16 cellular contexts compared by ENCODE assay signal in the genomic region with DNA sequence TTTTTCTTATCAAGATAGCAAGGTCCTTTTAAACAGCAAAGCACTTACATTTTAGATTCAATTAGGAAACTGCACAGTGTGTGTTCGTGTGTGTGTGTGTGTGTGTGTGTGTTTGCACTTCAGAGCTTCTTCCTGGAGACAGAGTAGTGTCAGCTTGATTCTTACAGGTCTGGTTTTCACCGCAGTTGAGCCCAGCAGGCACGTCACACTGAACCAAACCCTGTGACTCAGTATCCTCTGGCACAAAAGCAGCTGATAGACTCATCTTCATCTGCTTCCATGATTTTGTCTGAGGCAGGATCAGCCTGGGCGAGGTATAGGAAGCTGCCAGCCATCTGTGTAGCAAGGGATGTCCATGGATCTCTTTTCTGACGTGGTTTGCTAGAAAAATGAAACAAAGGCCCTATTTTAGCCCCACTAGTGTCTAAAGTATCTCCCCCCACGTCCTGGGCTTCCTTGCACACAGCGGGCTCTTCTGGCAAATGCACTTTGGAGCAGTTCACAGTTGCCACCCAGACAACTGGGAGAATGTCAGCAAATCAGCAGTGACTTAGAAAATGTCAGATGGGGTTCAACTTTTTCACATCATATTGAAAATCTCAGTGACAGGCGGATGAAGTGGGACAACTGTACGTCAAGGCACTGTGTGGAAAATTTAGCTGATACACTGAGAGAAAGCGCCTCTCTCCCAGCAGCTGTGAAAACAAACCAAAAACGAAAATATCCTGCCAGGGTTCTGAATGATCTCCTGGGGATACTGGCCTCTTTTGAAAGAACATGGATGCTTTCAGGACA.
DNase-seq lines count a peak whose midpoint lies in the region; ATAC-seq and TF ChIP-seq lines count a peak whose summit lies in the region.
"Had no signal": no experiment of that assay in that cellular context is flagged by ENCODE, and none has a peak within 500 bp of the region (broad histone marks: within the 10 kb centered on the region; RNA-seq: fewer than 3 reads in every experiment).

No MANE protein-coding gene starts in this region.

- no peak for TF ChIP-seq EP300 in gastroesophageal sphincter (IDR thresholded peaks at IDR 0.05)

- H3K4me1 ChIP-seq in adipocyte (ENCODE audit: control insufficient read depth, insufficient read depth, low read length) (peaks cover 36% of the 10 kb centered on the region), gastroesophageal sphincter (peaks cover 7 to 21% (median 12%) of the 10 kb centered on the region in 3 donors)
- H3K4me1 ChIP-seq: Peyer's patch, spleen had no signal

- no peak for TF ChIP-seq POLR2A in gastroesophageal sphincter (IDR thresholded peaks at IDR 0.05)

- no peak for TF ChIP-seq CTCF in gastroesophageal sphincter (IDR thresholded peaks at IDR 0.05)

- H3K4me3 ChIP-seq in adipocyte (ENCODE audit: low read length) (no peak overlapping the region), gastroesophageal sphincter (no peak overlapping the region), H7 (ENCODE audit: insufficient read depth, low read depth, low read length) (no peak overlapping the region)
- H3K4me3 ChIP-seq: Peyer's patch, spleen had no signal

- ATAC-seq in gastroesophageal sphincter: peak; percentile 69
- ATAC-seq in stimulated activated naive CD8-positive, alpha-beta T cell treated with anti-CD3 and anti-CD28 coated beads, Interleukin-15, Interleukin-2, amounts not matched to agents 100 U/mL and 50 U/mL, for 24 hours: no peak
- ATAC-seq: natural killer cell had no signal

- H3K9ac ChIP-seq in adipocyte (ENCODE audit: low read length): peak overlapping the region; percentile 11

- H3K27me3 ChIP-seq in adipocyte (replicated peaks; ENCODE audit: control insufficient read depth, insufficient read depth, low read length): no peaks in the 10 kb centered on the region
- H3K27me3 ChIP-seq in gastroesophageal sphincter: no peaks in the 10 kb centered on the region
- no peaks in the 10 kb centered on the region for H3K27me3 ChIP-seq in H7 (ENCODE audit: control insufficient read depth, insufficient read depth, low read length)
- H3K27me3 ChIP-seq: Peyer's patch, spleen had no signal

- DNase-seq in AG20443 (ENCODE audit: low spot score) (peak; percentile 87), adipocyte (ENCODE audit: low read depth) (no peak), posterior vena cava (ENCODE audit: low spot score) (peak; percentile 81), H7 (no peak), SHP77 treated with DMSO at 0.1 percent for 48 hours (lab: John Stamatoyannopoulos, UW) (no peak)
- no peak for DNase-seq in stimulated activated naive CD8-positive, alpha-beta T cell treated with anti-CD3 and anti-CD28 coated beads, Interleukin-15, Interleukin-2, amounts not matched to agents 100 U/mL and 50 U/mL, for 24 hours
- DNase-seq in stimulated activated CD4-positive, alpha-beta T cell treated with anti-CD3 and anti-CD28 coated beads, Interleukin-15, amount 100 ng/mL, for 24 hours: no peak
- DNase-seq: ACHN; activated naive CD4-positive, alpha-beta T cell treated with anti-CD3 and anti-CD28 coated beads for 36 hours; kidney glomerular epithelial cell; natural killer cell; NCI-H1092; NCI-H510A treated with DMSO at 0.1 percent for 48 hours; Peyer's patch; spleen had no signal

- H3K9me3 ChIP-seq in adipocyte (ENCODE audit: control insufficient read depth, low read length) (no peaks in the 10 kb centered on the region), gastroesophageal sphincter (no peaks in the 10 kb centered on the region)
- H3K9me3 ChIP-seq: spleen had no signal

- intact Hi-C loops in posterior vena cava (cut with DNase I): no loop called here

- peak overlapping the region in 2 of 4 donors; percentile 62 to 64 for H3K27ac ChIP-seq in gastroesophageal sphincter
- H3K27ac ChIP-seq: Peyer's patch, spleen had no signal

- 54 to 74% methylated on average over 5 to 10 of the region's 11 CpGs for WGBS in gastroesophageal sphincter (ENCODE audit: low coverage in 1 of 2), 2 donors

- H3K36me3 ChIP-seq in adipocyte (ENCODE audit: control insufficient read depth, insufficient read depth, low read length, severe bottlenecking): no peaks in the 10 kb centered on the region
- no peaks in the 10 kb centered on the region for H3K36me3 ChIP-seq in gastroesophageal sphincter
- no peaks in the 10 kb centered on the region for H3K36me3 ChIP-seq in H7 (replicated peaks; ENCODE audit: control insufficient read depth, insufficient read depth, low read length)
- H3K36me3 ChIP-seq: Peyer's patch, spleen had no signal

Comparison
In these comparisons a context has a peak if more than half of its experiments do, and no peak if none do; other contexts are left out.
1. DNase-seq: peak in AG20443 (single experiment) and posterior vena cava (single experiment); none in adipocyte (single experiment), H7 (single experiment), stimulated activated naive CD8-positive, alpha-beta T cell treated with anti-CD3 and anti-CD28 coated beads, Interleukin-15, Interleukin-2, amounts not matched to agents 100 U/mL and 50 U/mL, for 24 hours (single experiment), stimulated activated CD4-positive, alpha-beta T cell treated with anti-CD3 and anti-CD28 coated beads, Interleukin-15, amount 100 ng/mL, for 24 hours (single experiment) and SHP77 treated with DMSO at 0.1 percent for 48 hours (single experiment).